26 cellular contexts compared by ENCODE assay signal in the genomic region with DNA sequence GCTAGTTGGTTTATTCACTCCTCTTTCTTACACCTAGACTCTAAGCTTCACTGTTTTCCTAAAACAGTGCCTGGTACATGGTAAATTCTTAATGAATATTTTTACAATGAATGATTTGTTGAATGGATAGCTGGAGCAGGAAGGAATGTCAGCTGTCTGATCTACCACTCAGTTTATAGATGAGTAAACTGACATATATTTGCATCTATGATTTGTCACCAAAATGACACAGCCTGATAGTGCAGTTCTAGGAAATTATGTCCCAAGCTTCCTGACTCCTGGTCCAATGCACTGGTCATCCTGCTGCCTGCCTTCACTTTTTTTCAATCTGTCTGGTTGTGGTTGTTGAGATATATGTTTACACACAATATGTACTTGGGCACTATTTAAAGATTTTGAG.
DNase-seq lines count a peak whose midpoint lies in the region; ATAC-seq, FAIRE-seq and TF ChIP-seq lines count a peak whose summit lies in the region.
"Had no signal": no experiment of that assay in that cellular context is flagged by ENCODE, and none has a peak within 500 bp of the region (broad histone marks: within the 10 kb centered on the region; RNA-seq: fewer than 3 reads in every experiment).

No MANE protein-coding gene starts in this region.

- 0 out of 4 replicates have a peak, but pooled peaks of 1 of the 2 experiments have one; percentile 25 for TF ChIP-seq EP300 in SK-N-SH (IDR thresholded peaks at IDR 0.05; ENCODE audit: borderline replicate concordance in 1 of 2, low read depth in 1 of 2, low read length in 1 of 2)

- peak overlapping the region in 1 of 2 experiments; percentile 65; a peak in 2 of 4 replicates for H3K27ac ChIP-seq in SK-N-SH (ENCODE audit: low read depth in 2 of 2, low read length in 1 of 2)
- peak overlapping the region; percentile 30 for H3K27ac ChIP-seq in SJSA1
- H3K27ac ChIP-seq: 22Rv1; BLaER1 treated with 17β-estradiol and CSF1 and Interleukin-3, amounts not matched to agents 10 nM and 100 nM had no signal

- H3K27me3 ChIP-seq in SK-N-SH (ENCODE audit: insufficient read depth) (no peaks in the 10 kb centered on the region), SJSA1 (replicated peaks) (no peaks in the 10 kb centered on the region)
- H3K27me3 ChIP-seq: BLaER1 treated with 17β-estradiol and CSF1 and Interleukin-3, amounts not matched to agents 10 nM and 100 nM had no signal

- no peak for DNase-seq in SK-N-SH
- DNase-seq in SJSA1 (ENCODE audit: low read depth in 1 of 2, low spot score in 2 of 2), result peak in 1 of 2 experiments; percentile 28
- peak; percentile 11 for DNase-seq in fibroblast of pulmonary artery (ENCODE audit: low read depth)
- DNase-seq in urothelium cell line (ENCODE audit: low spot score), result no peak
- no peak for DNase-seq in T-helper 2 cell treated with Interferon-gamma antibody and Interleukin-4, amounts not matched to agents 5 μg/mL and 100 μg/mL, for 36 hours (ENCODE audit: low spot score)
- DNase-seq: activated naive CD4-positive, alpha-beta T cell treated with anti-CD3 and anti-CD28 coated beads, Interleukin-2, amount 10 ng/mL, durations not matched to agents 7 days and 5 days; dermis blood vessel endothelial cell; GDM1; Kasumi-1; NCI-H1417; NCI-H2171 treated with DMSO at 0.1 percent for 48 hours; stimulated activated CD8-positive, alpha-beta memory T cell treated with anti-CD3 and anti-CD28 coated beads, Interleukin-4, amount 100 ng/mL, for 48 hours; substantia nigra had no signal

- H3K9ac ChIP-seq in SK-N-SH, result no peak overlapping the region
- H3K9ac ChIP-seq: BLaER1 treated with 17β-estradiol and CSF1 and Interleukin-3, amounts not matched to agents 10 nM and 100 nM had no signal

- H3K27ac Mint-ChIP-seq in activated T-helper 17 cell treated with anti-CD3 and anti-CD28 coated beads, Interleukin-2, amount 50 U/mL, for 72 hours, result no peak overlapping the region
- H3K27ac Mint-ChIP-seq in T-helper 2 cell treated with Interferon-gamma antibody and Interleukin-4, amounts not matched to agents 5 μg/mL and 100 μg/mL, for 36 hours, result no peak overlapping the region
- H3K27ac Mint-ChIP-seq: activated naive CD4-positive, alpha-beta T cell treated with anti-CD3 and anti-CD28 coated beads, Interleukin-2, amount 10 ng/mL, durations not matched to agents 7 days and 5 days; brain; nephron; progenitor cell of endocrine pancreas had no signal

- H3F3A ChIP-seq in SK-N-SH (replicated peaks; ENCODE audit: insufficient read depth), result peaks cover 32% of the 10 kb centered on the region

- H3K4me3 ChIP-seq in SK-N-SH (ENCODE audit: low read depth in 2 of 2, low read length in 1 of 2) (no peak overlapping the region), SJSA1 (no peak overlapping the region), fibroblast of pulmonary artery (replicated peaks; ENCODE audit: low read depth, low read length) (no peak overlapping the region)
- H3K4me3 ChIP-seq: BLaER1 treated with 17β-estradiol and CSF1 and Interleukin-3, amounts not matched to agents 10 nM and 100 nM; GM12878; skin epidermis had no signal

- peak; percentile 13 for FAIRE-seq in urothelium cell line (lab: Jason Lieb, UNC)
- FAIRE-seq: GM12878, islet of Langerhans had no signal

- peaks cover 0 to 25% of the 10 kb centered on the region in 2 experiments; a peak in 3 of 4 replicates for H3K4me1 ChIP-seq in SK-N-SH (ENCODE audit: control insufficient read depth in 1 of 2, insufficient read depth in 2 of 2, low read depth in 1 of 2, low read length in 1 of 2)
- H3K4me1 ChIP-seq in SJSA1 (replicated peaks), result peaks cover 58% of the 10 kb centered on the region

- no peaks in the 10 kb centered on the region for H3K27me3 Mint-ChIP-seq in activated T-helper 17 cell treated with anti-CD3 and anti-CD28 coated beads, Interleukin-2, amount 50 U/mL, for 72 hours
- H3K27me3 Mint-ChIP-seq in T-helper 2 cell treated with Interferon-gamma antibody and Interleukin-4, amounts not matched to agents 5 μg/mL and 100 μg/mL, for 36 hours (ENCODE audit: low read depth), result no peaks in the 10 kb centered on the region
- H3K27me3 Mint-ChIP-seq: activated naive CD4-positive, alpha-beta T cell treated with anti-CD3 and anti-CD28 coated beads, Interleukin-2, amount 10 ng/mL, durations not matched to agents 7 days and 5 days; brain; progenitor cell of endocrine pancreas had no signal

- POLR2A ChIA-PET in SK-N-SH (lab: Yijun Ruan, JAX), result no interaction called here

- H3K4me3 Mint-ChIP-seq in activated T-helper 17 cell treated with anti-CD3 and anti-CD28 coated beads, Interleukin-2, amount 50 U/mL, for 72 hours, result no peak overlapping the region
- H3K4me3 Mint-ChIP-seq in T-helper 2 cell treated with Interferon-gamma antibody and Interleukin-4, amounts not matched to agents 5 μg/mL and 100 μg/mL, for 36 hours, result no peak overlapping the region
- H3K4me3 Mint-ChIP-seq: activated naive CD4-positive, alpha-beta T cell treated with anti-CD3 and anti-CD28 coated beads, Interleukin-2, amount 10 ng/mL, durations not matched to agents 7 days and 5 days; brain; nephron had no signal

- H3K4me1 Mint-ChIP-seq in activated T-helper 17 cell treated with anti-CD3 and anti-CD28 coated beads, Interleukin-2, amount 50 U/mL, for 72 hours, result no peaks in the 10 kb centered on the region
- no peaks in the 10 kb centered on the region for H3K4me1 Mint-ChIP-seq in T-helper 2 cell treated with Interferon-gamma antibody and Interleukin-4, amounts not matched to agents 5 μg/mL and 100 μg/mL, for 36 hours (ENCODE audit: low read depth)
- H3K4me1 Mint-ChIP-seq: activated naive CD4-positive, alpha-beta T cell treated with anti-CD3 and anti-CD28 coated beads, Interleukin-2, amount 10 ng/mL, durations not matched to agents 7 days and 5 days; nephron had no signal

- no peak for TF ChIP-seq RAD21 in SK-N-SH (IDR thresholded peaks at IDR 0.05; ENCODE audit: low read length)

- no peaks in the 10 kb centered on the region for H3K9me3 Mint-ChIP-seq in activated T-helper 17 cell treated with anti-CD3 and anti-CD28 coated beads, Interleukin-2, amount 50 U/mL, for 72 hours
- H3K9me3 Mint-ChIP-seq in T-helper 2 cell treated with Interferon-gamma antibody and Interleukin-4, amounts not matched to agents 5 μg/mL and 100 μg/mL, for 36 hours, result no peaks in the 10 kb centered on the region
- H3K9me3 Mint-ChIP-seq: nephron had no signal

- H3K9me3 ChIP-seq in SK-N-SH (no peaks in the 10 kb centered on the region), SJSA1 (replicated peaks) (no peaks in the 10 kb centered on the region)
- H3K9me3 ChIP-seq: BLaER1 treated with 17β-estradiol and CSF1 and Interleukin-3, amounts not matched to agents 10 nM and 100 nM had no signal

- H3K36me3 ChIP-seq in SK-N-SH (replicated peaks in 1 of 2; ENCODE audit: control insufficient read depth in 1 of 2, insufficient read depth in 2 of 2, low read length in 1 of 2), result no peaks in the 10 kb centered on the region
- H3K36me3 ChIP-seq in SJSA1, result no peaks in the 10 kb centered on the region

- H3K36me3 Mint-ChIP-seq in activated T-helper 17 cell treated with anti-CD3 and anti-CD28 coated beads, Interleukin-2, amount 50 U/mL, for 72 hours (ENCODE audit: low read depth), result no peaks in the 10 kb centered on the region
- no peaks in the 10 kb centered on the region for H3K36me3 Mint-ChIP-seq in T-helper 2 cell treated with Interferon-gamma antibody and Interleukin-4, amounts not matched to agents 5 μg/mL and 100 μg/mL, for 36 hours (ENCODE audit: low read depth)
- H3K36me3 Mint-ChIP-seq: activated naive CD4-positive, alpha-beta T cell treated with anti-CD3 and anti-CD28 coated beads, Interleukin-2, amount 10 ng/mL, durations not matched to agents 7 days and 5 days; brain had no signal

- no peaks in the 10 kb centered on the region for H3K79me2 ChIP-seq in SK-N-SH (ENCODE audit: insufficient read depth)

- no peak overlapping the region for H2AFZ ChIP-seq in SK-N-SH (ENCODE audit: low read depth)

- CTCF ChIA-PET in SK-N-SH (lab: Yijun Ruan, JAX), result no interaction called here

- no peak; the same call in 1 of the 3 replicates for ATAC-seq in SK-N-SH treated with all-trans-retinoic acid at 6 μM for 48 hours
- no peak for ATAC-seq in GM18907 (IDR thresholded peaks at IDR 0.05; ENCODE audit: unreplicated experiment)
- no peak for ATAC-seq in activated T-helper 17 cell treated with anti-CD3 and anti-CD28 coated beads, Interleukin-2, amount 50 U/mL, for 72 hours (replicated peaks)
- ATAC-seq: GM12878, HCT116, Panc1 had no signal

- no peaks in the 10 kb centered on the region for H4K20me1 ChIP-seq in SK-N-SH (ENCODE audit: insufficient read depth)
- H4K20me1 ChIP-seq: BLaER1 treated with 17β-estradiol and CSF1 and Interleukin-3, amounts not matched to agents 10 nM and 100 nM had no signal

- no peak overlapping the region for H3K4me2 ChIP-seq in SK-N-SH
- H3K4me2 ChIP-seq: BLaER1 treated with 17β-estradiol and CSF1 and Interleukin-3, amounts not matched to agents 10 nM and 100 nM had no signal

- no peak for TF ChIP-seq CTCF in SK-N-SH (IDR thresholded peaks at IDR 0.05)
- TF ChIP-seq CTCF in fibroblast of pulmonary artery (IDR thresholded peaks at IDR 0.05; ENCODE audit: low read length, missing control alignments), result no peak

- H3K9me2 ChIP-seq in SK-N-SH, result no peaks in the 10 kb centered on the region

TF ChIP-seq in SK-N-SH, 30 proteins besides CTCF, POLR2A, EP300 and RAD21 (continues in another document):
- TF ChIP-seq NRF1 (IDR thresholded peaks at IDR 0.05; ENCODE audit: low read depth, low read length) (no peak), GABPA (IDR thresholded peaks at IDR 0.05; ENCODE audit: low read depth) (no peak)

TF ChIP-seq in SK-N-SH treated with all-trans-retinoic acid at 6 μM for 48 hours, 23 proteins besides CTCF, POLR2A, EP300 and RAD21 (continues in another document):
- TF ChIP-seq, protein P1, sequence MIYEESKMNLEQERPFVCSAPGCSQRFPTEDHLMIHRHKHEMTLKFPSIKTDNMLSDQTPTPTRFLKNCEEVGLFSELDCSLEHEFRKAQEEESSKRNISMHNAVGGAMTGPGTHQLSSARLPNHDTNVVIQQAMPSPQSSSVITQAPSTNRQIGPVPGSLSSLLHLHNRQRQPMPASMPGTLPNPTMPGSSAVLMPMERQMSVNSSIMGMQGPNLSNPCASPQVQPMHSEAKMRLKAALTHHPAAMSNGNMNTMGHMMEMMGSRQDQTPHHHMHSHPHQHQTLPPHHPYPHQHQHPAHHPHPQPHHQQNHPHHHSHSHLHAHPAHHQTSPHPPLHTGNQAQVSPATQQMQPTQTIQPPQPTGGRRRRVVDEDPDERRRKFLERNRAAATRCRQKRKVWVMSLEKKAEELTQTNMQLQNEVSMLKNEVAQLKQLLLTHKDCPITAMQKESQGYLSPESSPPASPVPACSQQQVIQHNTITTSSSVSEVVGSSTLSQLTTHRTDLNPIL (CRISPR knock-in tag; IDR thresholded peaks at IDR 0.05; ENCODE audit: low read depth), result no peak
